9 cellular contexts compared by ENCODE assay signal in the genomic region with DNA sequence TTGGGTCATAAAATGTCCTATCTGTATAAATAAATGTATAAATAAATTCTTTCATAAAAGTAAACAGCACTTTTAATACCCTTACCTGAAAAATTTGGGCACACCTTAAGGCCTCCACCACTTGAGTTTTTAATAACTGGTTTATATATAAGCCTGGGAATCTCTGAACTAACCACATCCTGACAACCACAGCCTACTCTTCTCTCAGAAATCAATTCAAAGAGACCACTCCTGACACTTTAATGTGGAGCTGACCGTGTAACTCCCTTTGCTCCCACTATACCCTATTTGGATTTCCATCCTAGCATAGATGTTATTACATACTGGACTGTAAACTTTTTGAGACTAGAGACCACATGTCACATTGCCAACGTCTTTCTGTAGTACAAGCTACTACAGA. TPM values are rescaled to one million over a fixed set of nuclear protein-coding genes. Genes with fewer than 3 reads are reported as not detected.
DNase-seq lines count a peak whose midpoint lies in the region; ATAC-seq, FAIRE-seq and TF ChIP-seq lines count a peak whose summit lies in the region.
"Had no signal": no experiment of that assay in that cellular context is flagged by ENCODE, and none has a peak within 500 bp of the region (broad histone marks: within the 10 kb centered on the region; RNA-seq: fewer than 3 reads in every experiment).

No MANE protein-coding gene starts in this region.

- H3F3A ChIP-seq in PC-3 (ENCODE audit: low read length, unreplicated experiment), result no peaks in the 10 kb centered on the region

- H3K36me3 ChIP-seq in DND-41 (ENCODE audit: insufficient read depth, low read length), result no peaks in the 10 kb centered on the region; the same call in 1 of the 2 replicates
- no peaks in the 10 kb centered on the region for H3K36me3 ChIP-seq in PC-3 (ENCODE audit: low read depth, low read length)
- no peaks in the 10 kb centered on the region for H3K36me3 ChIP-seq in endodermal cell (ENCODE audit: control insufficient read depth, insufficient read depth, low read length)
- peaks cover 45% of the 10 kb centered on the region for H3K36me3 ChIP-seq in neutrophil

- peaks cover 91% of the 10 kb centered on the region for H3K79me2 ChIP-seq in DND-41 (ENCODE audit: insufficient read depth, low read length)
- peaks cover 79% of the 10 kb centered on the region for H3K79me2 ChIP-seq in PC-3 (ENCODE audit: low read length)

- no peak overlapping the region for H2AFZ ChIP-seq in DND-41 (ENCODE audit: low read depth, low read length)
- no peak overlapping the region for H2AFZ ChIP-seq in PC-3 (ENCODE audit: low read length)

- intact Hi-C loops in PC-3 (cut with micrococcal nuclease), result loop anchor here (2.0 kb wide), 1 partner anchor 173 kb away; no protein-coding TSS in a partner anchor

- H4K20me1 ChIP-seq in DND-41 (ENCODE audit: insufficient read depth, low read length), result peaks cover 40% of the 10 kb centered on the region
- no peaks in the 10 kb centered on the region for H4K20me1 ChIP-seq in PC-3 (ENCODE audit: low read length)

- WGBS in endodermal cell (ENCODE audit: insufficient coverage in 1 of 2, insufficient read length in 1 of 2), 2 experiments, result 86 to 91% methylated on average over 2 of the region's 2 CpGs

- H3K9ac ChIP-seq in DND-41 (ENCODE audit: low read depth, low read length) (peak overlapping the region; percentile 94; the same call in 1 of the 2 replicates), PC-3 (ENCODE audit: low read length) (no peak overlapping the region), endodermal cell (ENCODE audit: extremely low read depth, low read length, poor library complexity, severe bottlenecking) (no peak overlapping the region)

- H3K4me3 Mint-ChIP-seq in endodermal cell, result no peak overlapping the region

- H3K36me3 Mint-ChIP-seq in endodermal cell (ENCODE audit: low read depth), result no peaks in the 10 kb centered on the region

- H3K27ac ChIP-seq in DND-41 (ENCODE audit: low read length) (peak overlapping the region; percentile 51), PC-3 (ENCODE audit: low read length) (no peak overlapping the region), endodermal cell (ENCODE audit: low read depth, low read length) (no peak overlapping the region), neutrophil (peak overlapping the region; percentile 99)

- no peak for FAIRE-seq in frontal cortex (lab: Jason Lieb, UNC)

- DNase-seq in DND-41, result peak; percentile 22
- no peak for DNase-seq in PC-3
- DNase-seq in endodermal cell, result no peak
- DNase-seq in GF-D8 (lab: John Stamatoyannopoulos, UW), result no peak
- DNase-seq in NCI-H2029 (lab: John Stamatoyannopoulos, UW), result no peak
- DNase-seq in frontal cortex (ENCODE audit: low spot score in 2 of 2), result no peak
- DNase-seq: NCI-H524 had no signal

- POLR2A ChIA-PET in PC-3 (lab: Charles Lee; ENCODE audit: unreplicated experiment), result no interaction called here

- H3K4me3 ChIP-seq in DND-41 (ENCODE audit: low read depth in 1 of 2, low read length in 2 of 2), result peak overlapping the region in 1 of 2 experiments; percentile 90; a peak in 1 of 4 replicates
- H3K4me3 ChIP-seq in PC-3 (ENCODE audit: low read length), result peak overlapping the region; percentile 79; the same call in 1 of the 2 replicates
- peak overlapping the region; percentile 99 for H3K4me3 ChIP-seq in endodermal cell (ENCODE audit: low read length)
- H3K4me3 ChIP-seq in neutrophil (ENCODE audit: low read depth in 1 of 2, low read length in 1 of 2), result peak overlapping the region; percentile 82 to 92

- peaks cover 38% of the 10 kb centered on the region for H3K4me1 Mint-ChIP-seq in endodermal cell

- BruUV-seq in PC-3 (replicated peaks; lab: Mats Ljungman, UMichigan), result no TSS peak

- TF ChIP-seq CTCF in DND-41 (IDR thresholded peaks at IDR 0.05; ENCODE audit: borderline replicate concordance, extremely low read depth, low read length, poor library complexity, severe bottlenecking) (no peak), PC-3 (conservative IDR thresholded peaks at IDR 0.05; ENCODE audit: low read depth, low read length) (no peak), endodermal cell (conservative IDR thresholded peaks at IDR 0.05) (no peak), neutrophil (IDR thresholded peaks at IDR 0.05) (no peak)

- H3K4me2 ChIP-seq in DND-41 (ENCODE audit: insufficient read depth, low read length), result peak overlapping the region; percentile 65
- H3K4me2 ChIP-seq in PC-3 (ENCODE audit: low read length), result peak overlapping the region; percentile 97

- peak overlapping the region; percentile 45 for H3K27ac Mint-ChIP-seq in endodermal cell

- no peaks in the 10 kb centered on the region for H3K9me2 ChIP-seq in PC-3 (replicated peaks; ENCODE audit: low read length)

- H3K9me3 ChIP-seq in DND-41 (ENCODE audit: insufficient read depth, low read length, severe bottlenecking) (no peaks in the 10 kb centered on the region), PC-3 (ENCODE audit: low read length) (no peaks in the 10 kb centered on the region), endodermal cell (ENCODE audit: control insufficient read depth, low read length) (no peaks in the 10 kb centered on the region), neutrophil (no peaks in the 10 kb centered on the region)

- H3K27me3 Mint-ChIP-seq in endodermal cell (ENCODE audit: insufficient read depth), result no peaks in the 10 kb centered on the region

- CTCF ChIA-PET in PC-3 (lab: Charles Lee), result no interaction called here

- no peaks in the 10 kb centered on the region for H3K27me3 ChIP-seq in DND-41 (ENCODE audit: insufficient read depth, low read length, poor library complexity)
- H3K27me3 ChIP-seq in PC-3 (ENCODE audit: low read length), result no peaks in the 10 kb centered on the region
- H3K27me3 ChIP-seq in endodermal cell (ENCODE audit: control insufficient read depth, insufficient read depth, low read length, poor library complexity, severe bottlenecking), result no peaks in the 10 kb centered on the region
- H3K27me3 ChIP-seq in neutrophil, result no peaks in the 10 kb centered on the region

- peaks cover 66% of the 10 kb centered on the region for H3K4me1 ChIP-seq in DND-41 (ENCODE audit: insufficient read depth, low read length)
- peaks cover 33% of the 10 kb centered on the region for H3K4me1 ChIP-seq in PC-3 (ENCODE audit: insufficient read depth, low read length)
- peaks cover 8% of the 10 kb centered on the region for H3K4me1 ChIP-seq in endodermal cell (ENCODE audit: control insufficient read depth, insufficient read depth, low read length)
- H3K4me1 ChIP-seq in neutrophil (ENCODE audit: control insufficient read depth in 1 of 2, insufficient read depth in 1 of 2, low read depth in 1 of 2, low read length in 1 of 2), result peaks cover 78 to 89% of the 10 kb centered on the region in 2 experiments

- ATAC-seq in DND-41 (ENCODE audit: insufficient read depth, low read depth) (peak; percentile 32), PC-3 (no peak), GM18519 (IDR thresholded peaks at IDR 0.05; ENCODE audit: low FRiP score, unreplicated experiment) (no peak)

- no peaks in the 10 kb centered on the region for H3K9me3 Mint-ChIP-seq in endodermal cell

RNA-seq across cellular contexts. Expression of a gene that starts 3.5 kb away (rescaled TPM):
- total RNA-seq in PC-3 (2014; rRNA removed), result 21.9 and 42.4 TPM in 2 replicates
- total RNA-seq in endodermal cell, result 10 to 100 TPM; 60.3 to 88.4 TPM
- polyA plus RNA-seq in endodermal cell (2013, experiment 1 of 2), result 64.0 TPM
- polyA plus RNA-seq in endodermal cell (2013, experiment 2 of 2), result 67.2 TPM
- total RNA-seq in frontal cortex, result 219 TPM

RNA-seq across cellular contexts. Expression of a gene that starts 29.9 kb away (rescaled TPM):
- total RNA-seq in PC-3 (2014; rRNA removed) (20.1 and 20.7 TPM in 2 replicates), endodermal cell (10 to 100 TPM; 18.1 to 27.8 TPM), frontal cortex (91.7 TPM)
- 40.1 TPM for polyA plus RNA-seq in endodermal cell (2013, experiment 1 of 2)
- 47.0 TPM for polyA plus RNA-seq in endodermal cell (2013, experiment 2 of 2)

RNA-seq across cellular contexts. Expression of a gene that starts 51.2 kb away (rescaled TPM):
- total RNA-seq in PC-3 (2014; rRNA removed) (0.69 and 0.86 TPM in 2 replicates), endodermal cell (under 1 TPM; 0.44 to 0.53 TPM), frontal cortex (4.5 TPM)
- 0.85 TPM for polyA plus RNA-seq in endodermal cell (2013, experiment 1 of 2)
- polyA plus RNA-seq in endodermal cell (2013, experiment 2 of 2), result 0.87 TPM

Comparison
In these comparisons a context has a peak if more than half of its experiments do, and no peak if none do; other contexts are left out.
1. H3K27ac ChIP-seq: peak in DND-41 (single experiment) and neutrophil (single experiment); none in PC-3 (single experiment) and endodermal cell (single experiment).